In genomic region chr1:116372186-116372585, GRCh38 we compare ENCODE assay signal across 1 cellular context.
TF ChIP-seq lines count a peak whose summit lies in the region.

No MANE protein-coding gene starts in this region.

TF ChIP-seq in HCT116, 20 proteins besides CTCF, POLR2A, EP300 and RAD21 (continued from another document):
- TF ChIP-seq ZBTB33 (IDR thresholded peaks at IDR 0.05; ENCODE audit: extremely low read depth, insufficient replicate concordance, low read length) (no peak), ATF3 (IDR thresholded peaks at IDR 0.05) (no peak), ZNF274 (IDR thresholded peaks at IDR 0.05; ENCODE audit: low read depth, low read length) (no peak), ZFX (IDR thresholded peaks at IDR 0.05) (no peak)
